In the genomic region with DNA sequence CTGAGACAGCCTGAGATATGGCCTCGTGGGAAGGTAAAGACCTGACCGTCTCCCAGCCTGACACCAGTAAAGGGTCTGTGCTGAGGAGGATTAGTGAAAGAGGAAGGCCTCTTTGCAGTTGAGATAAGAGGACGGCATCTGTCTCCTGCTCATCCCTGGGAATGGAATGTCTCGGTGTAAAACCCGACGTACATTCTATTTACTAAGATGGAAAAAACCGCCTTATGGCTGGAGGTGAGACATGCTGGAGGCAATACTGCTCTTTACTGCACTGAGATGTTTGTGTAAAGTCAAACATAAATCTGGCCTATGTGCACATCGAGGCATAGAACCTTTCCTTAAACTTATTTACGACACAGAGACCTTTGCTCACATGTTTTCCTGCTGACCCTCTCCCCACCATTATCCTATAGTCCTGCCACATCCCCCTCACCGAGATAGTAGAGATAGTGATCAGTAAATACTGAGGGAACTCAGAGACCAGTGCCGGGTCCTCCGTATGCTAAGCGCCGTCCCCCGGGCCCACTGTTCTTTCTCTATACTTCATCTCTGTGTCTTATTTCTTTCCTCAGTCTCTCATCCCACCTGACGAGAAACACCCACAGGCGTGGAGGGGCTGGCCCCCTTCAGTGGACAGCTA, we compare ENCODE assay signal across 8 cellular contexts. TPM values are rescaled to one million over a fixed set of nuclear protein-coding genes. Genes with fewer than 3 reads are reported as not detected.
DNase-seq lines count a peak whose midpoint lies in the region; ATAC-seq and TF ChIP-seq lines count a peak whose summit lies in the region.
"Not testable (repeated sequence)": the region's sequence is repeated elsewhere in the genome, so short reads cannot be mapped to it uniquely, and the experiment has no call there.

No MANE protein-coding gene starts in this region.

- intact Hi-C loops in natural killer cell (cut with micrococcal nuclease), result loop anchor here (5.0 kb wide), 2 partner anchors 43 to 943 kb away; a partner anchor contains a TSS

- H3K36me3 Mint-ChIP-seq in T-helper 17 cell (ENCODE audit: low read depth), result not testable (repeated sequence)
- H3K36me3 Mint-ChIP-seq in activated naive CD8-positive, alpha-beta T cell, result peaks cover 18% of the 10 kb centered on the region
- peaks cover 28% of the 10 kb centered on the region for H3K36me3 Mint-ChIP-seq in effector memory CD8-positive, alpha-beta T cell (ENCODE audit: insufficient read depth)
- peaks cover 10% of the 10 kb centered on the region for H3K36me3 Mint-ChIP-seq in natural killer cell

- H3K4me1 Mint-ChIP-seq in T-helper 17 cell, result peaks cover 39% of the 10 kb centered on the region
- peaks cover 57% of the 10 kb centered on the region for H3K4me1 Mint-ChIP-seq in activated naive CD8-positive, alpha-beta T cell (ENCODE audit: low read depth)
- peaks cover 39% of the 10 kb centered on the region in 2 donors for H3K4me1 Mint-ChIP-seq in effector memory CD8-positive, alpha-beta T cell (ENCODE audit: low read depth in 2 of 2)
- peaks cover 57 to 64% of the 10 kb centered on the region in 2 donors for H3K4me1 Mint-ChIP-seq in natural killer cell

- H3K4me2 ChIP-seq in Karpas-422 (ENCODE audit: low read depth, low read length, poor library complexity, severe bottlenecking), result peak overlapping the region; percentile 93

- TF ChIP-seq CTCF in C4-2B (conservative IDR thresholded peaks at IDR 0.05); natural killer cell (IDR thresholded peaks at IDR 0.05): not testable (repeated sequence)

- H3K36me3 ChIP-seq in Karpas-422 (ENCODE audit: insufficient read depth, low read length) (peaks cover 13% of the 10 kb centered on the region), iPS-15b (ENCODE audit: control insufficient read depth, insufficient read depth, low read length) (peaks cover 20% of the 10 kb centered on the region)
- not testable (repeated sequence) for H3K36me3 ChIP-seq in stomach smooth muscle (ENCODE audit: control insufficient read depth in 2 of 2, insufficient read depth in 2 of 2, low read length in 2 of 2)

- H3K27me3 ChIP-seq in Karpas-422 (ENCODE audit: low read length); iPS-15b (ENCODE audit: control insufficient read depth, insufficient read depth, low read length); stomach smooth muscle (ENCODE audit: control insufficient read depth in 1 of 2, insufficient read depth in 2 of 2, low read length in 2 of 2): not testable (repeated sequence)

- H3K9me3 ChIP-seq in Karpas-422 (ENCODE audit: low read length); T-helper 17 cell (ENCODE audit: control insufficient read depth, low read length, poor library complexity, severe bottlenecking); iPS-15b (ENCODE audit: control insufficient read depth, insufficient read depth, low read length); stomach smooth muscle (ENCODE audit: control insufficient read depth in 2 of 2, low read length in 2 of 2): not testable (repeated sequence)

- H3K79me2 ChIP-seq in Karpas-422 (ENCODE audit: low read length), result peaks cover 54% of the 10 kb centered on the region

- not testable (repeated sequence) for H3K27me3 Mint-ChIP-seq in T-helper 17 cell; activated naive CD8-positive, alpha-beta T cell; effector memory CD8-positive, alpha-beta T cell; natural killer cell (ENCODE audit: low read depth in 2 of 2)

- peak overlapping the region; percentile 96 for H3K27ac Mint-ChIP-seq in T-helper 17 cell
- not testable (repeated sequence) for H3K27ac Mint-ChIP-seq in activated naive CD8-positive, alpha-beta T cell
- H3K27ac Mint-ChIP-seq in effector memory CD8-positive, alpha-beta T cell, result peak overlapping the region; percentile 94 to 97
- H3K27ac Mint-ChIP-seq in natural killer cell, result peak overlapping the region; percentile 90 to 98

- H3K9ac ChIP-seq in Karpas-422 (ENCODE audit: low read length) (0 out of 2 replicates have a peak overlapping the region, but pooled peaks have one; percentile 94), stomach smooth muscle (ENCODE audit: low read length in 2 of 2) (peak overlapping the region in 1 of 2 donors; percentile 12)
- H3K9ac ChIP-seq in iPS-15b (ENCODE audit: low read depth, low read length), result not testable (repeated sequence)

- peaks cover 10% of the 10 kb centered on the region for H3K9me3 Mint-ChIP-seq in activated naive CD8-positive, alpha-beta T cell (ENCODE audit: low read depth)
- H3K9me3 Mint-ChIP-seq in effector memory CD8-positive, alpha-beta T cell; natural killer cell: not testable (repeated sequence)

- H3K4me3 Mint-ChIP-seq in T-helper 17 cell, result not testable (repeated sequence)
- H3K4me3 Mint-ChIP-seq in activated naive CD8-positive, alpha-beta T cell, result peak overlapping the region; percentile 44
- peak overlapping the region; percentile 87 to 89 for H3K4me3 Mint-ChIP-seq in effector memory CD8-positive, alpha-beta T cell
- peak overlapping the region; percentile 89 for H3K4me3 Mint-ChIP-seq in natural killer cell

- ATAC-seq in T-helper 17 cell; effector memory CD8-positive, alpha-beta T cell (replicated peaks); natural killer cell: not testable (repeated sequence)

- H3K9me2 ChIP-seq in Karpas-422 (replicated peaks; ENCODE audit: insufficient read depth, low read length), result not testable (repeated sequence)

- peak overlapping the region; percentile 98 for H3K4me3 ChIP-seq in Karpas-422 (ENCODE audit: low read length)
- peak overlapping the region; percentile 88 for H3K4me3 ChIP-seq in iPS-15b (ENCODE audit: low read depth, low read length)
- peak overlapping the region in 1 of 2 donors; percentile 84 for H3K4me3 ChIP-seq in stomach smooth muscle (ENCODE audit: low read length in 2 of 2)

- not testable (repeated sequence) for H4K20me1 ChIP-seq in Karpas-422 (ENCODE audit: insufficient read depth, low read depth, low read length)

- H3K4me1 ChIP-seq in Karpas-422 (ENCODE audit: low read length) (peaks cover 32% of the 10 kb centered on the region), iPS-15b (ENCODE audit: control insufficient read depth, insufficient read depth, low read length) (peaks cover 12% of the 10 kb centered on the region), stomach smooth muscle (ENCODE audit: control insufficient read depth, insufficient read depth, low read length) (peaks cover 21% of the 10 kb centered on the region)

- peak overlapping the region; percentile 100 for H3K27ac ChIP-seq in C4-2B
- H3K27ac ChIP-seq in Karpas-422 (ENCODE audit: low read length), result not testable (repeated sequence)
- H3K27ac ChIP-seq in stomach smooth muscle (ENCODE audit: low read length), result peak overlapping the region; percentile 80

- not testable (repeated sequence) for DNase-seq in Karpas-422; T-helper 17 cell; effector memory CD8-positive, alpha-beta T cell; natural killer cell

- not testable (repeated sequence) for H2AFZ ChIP-seq in Karpas-422 (ENCODE audit: low read length)

RNA-seq across cellular contexts. Expression of a gene that starts 2.2 kb away (rescaled TPM):
- total RNA-seq in Karpas-422 (2014; rRNA removed; shearing (Covaris generic); ENCODE audit: low replicate concordance), result 107 and 232 TPM in 2 replicates
- total RNA-seq in T-helper 17 cell, result 100 to 1,000 TPM in 1 of 2 donors, 10 to 100 TPM in 1; 66.4 to 125 TPM
- 10 to 100 TPM; 95.2 to 99.9 (median 99.9) TPM for total RNA-seq in natural killer cell
